Comparison of ENCODE assay signal across 6 cellular contexts in genomic region chrX:108376821-108377220, GRCh38.
DNase-seq lines count a peak whose midpoint lies in the region; ATAC-seq and TF ChIP-seq lines count a peak whose summit lies in the region.
"Not testable (repeated sequence)": the region's sequence is repeated elsewhere in the genome, so short reads cannot be mapped to it uniquely, and the experiment has no call there.

No MANE protein-coding gene starts in this region.

- H2BK20ac ChIP-seq in H9 (ENCODE audit: low read depth, low read length, poor library complexity, severe bottlenecking), result not testable (repeated sequence)

- POLR2A ChIA-PET in Caco-2 (lab: Charles Lee); WTC11 (lab: Charles Lee): not testable (repeated sequence)

- not testable (repeated sequence) for H4K5ac ChIP-seq in H9 (ENCODE audit: insufficient read length, low read depth, low read length)

- not testable (repeated sequence) for H2BK5ac ChIP-seq in H9 (ENCODE audit: insufficient read length, low read length)

- CTCF ChIA-PET in Caco-2 (lab: Charles Lee), result not testable (repeated sequence)
- CTCF ChIA-PET in WTC11 (lab: Charles Lee), result interaction anchor here (0.7 kb wide), 1 partner anchor 18 kb away, joined by 3 read pairs; no protein-coding TSS in a partner anchor

- not testable (repeated sequence) for H3K18ac ChIP-seq in H9 (ENCODE audit: insufficient read length, low read depth, low read length)

- H4K91ac ChIP-seq in H9 (ENCODE audit: insufficient read length, low read depth, low read length), result not testable (repeated sequence)

- not testable (repeated sequence) for H3K36me3 Mint-ChIP-seq in Caco-2 (ENCODE audit: insufficient read depth, unreplicated experiment); H9 (ENCODE audit: insufficient read depth in 1 of 3, low read depth in 3 of 3); WTC11; glutamatergic neuron (ENCODE audit: unreplicated experiment); nephron progenitor cell (ENCODE audit: low read depth)

- H3K27ac Mint-ChIP-seq in Caco-2 (ENCODE audit: unreplicated experiment), result peak overlapping the region; percentile 57
- peak overlapping the region; percentile 15 to 87 (median 40); a peak in 3 of 7 replicates for H3K27ac Mint-ChIP-seq in H9
- H3K27ac Mint-ChIP-seq in WTC11, result peak overlapping the region; percentile 33; the same call in 1 of the 2 replicates
- H3K27ac Mint-ChIP-seq in glutamatergic neuron (ENCODE audit: unreplicated experiment), result not testable (repeated sequence)
- H3K27ac Mint-ChIP-seq in nephron progenitor cell, result peak overlapping the region; percentile 32

- H3K9me3 ChIP-seq in Caco-2; H9 (ENCODE audit: control insufficient read depth, low read depth, low read length): not testable (repeated sequence)

- not testable (repeated sequence) for H3K4me3 ChIP-seq in Caco-2 (ENCODE audit: low read depth, low read length)

- H3K27ac ChIP-seq in H9 (ENCODE audit: insufficient read length, low read depth, low read length), result not testable (repeated sequence)

- peaks cover 41% of the 10 kb centered on the region for H3K4me1 ChIP-seq in Caco-2
- not testable (repeated sequence) for H3K4me1 ChIP-seq in H9 (ENCODE audit: insufficient read depth, low read length)

- no CpG with 5 or more reads among the region's 11 CpGs for WGBS in H9 (ENCODE audit: extremely low coverage, insufficient read length, low lambda C conversion rate)

- H2AFZ ChIP-seq in H9 (ENCODE audit: low read length), result not testable (repeated sequence)

- not testable (repeated sequence) for H4K8ac ChIP-seq in H9 (replicated peaks; ENCODE audit: insufficient read length, low read depth, low read length)

- not testable (repeated sequence) for TF ChIP-seq CTCF in Caco-2 (IDR thresholded peaks at IDR 0.05; ENCODE audit: insufficient read depth in 1 of 2, low read depth in 1 of 2, low read length in 1 of 2, severe bottlenecking in 1 of 2, unreplicated experiment in 1 of 2); H9 (conservative IDR thresholded peaks at IDR 0.05); WTC11 (IDR thresholded peaks at IDR 0.05); glutamatergic neuron (IDR thresholded peaks at IDR 0.05; ENCODE audit: partially characterized antibody, unreplicated experiment); nephron progenitor cell (IDR thresholded peaks at IDR 0.05)

- not testable (repeated sequence) for H3K23ac ChIP-seq in H9 (ENCODE audit: insufficient read length, low read depth, low read length)

- not testable (repeated sequence) for H3K23me2 ChIP-seq in H9 (ENCODE audit: insufficient read length, low read depth, low read length, poor library complexity, severe bottlenecking)

- intact Hi-C loops in Caco-2 (cut with micrococcal nuclease; ENCODE audit: unreplicated experiment), result not testable (repeated sequence)

- not testable (repeated sequence) for H3K27me3 ChIP-seq in Caco-2 (replicated peaks; ENCODE audit: control insufficient read depth, insufficient read depth, low read length); H9 (ENCODE audit: insufficient read depth, low read length)

- not testable (repeated sequence) for H3K4ac ChIP-seq in H9 (ENCODE audit: low read depth, low read length)

- H3K79me2 ChIP-seq in H9 (ENCODE audit: insufficient read depth, low read length), result not testable (repeated sequence)

- not testable (repeated sequence) for H4K20me1 ChIP-seq in H9 (ENCODE audit: control insufficient read depth, insufficient read depth, insufficient read length)

- not testable (repeated sequence) for H2BK120ac ChIP-seq in H9 (ENCODE audit: low read depth, low read length, poor library complexity, severe bottlenecking)

- BruUV-seq in Caco-2 (replicated peaks; lab: Mats Ljungman, UMichigan), result not testable (repeated sequence)

- not testable (repeated sequence) for H3K4me2 ChIP-seq in H9 (ENCODE audit: insufficient read depth, insufficient read length, low read length)

- not testable (repeated sequence) for H3K36me3 ChIP-seq in Caco-2 (ENCODE audit: control insufficient read depth, insufficient read depth, low read length)

- not testable (repeated sequence) for H3K27me3 Mint-ChIP-seq in Caco-2 (ENCODE audit: insufficient read depth, unreplicated experiment); H9 (ENCODE audit: low read depth); WTC11 (ENCODE audit: low read depth); glutamatergic neuron (ENCODE audit: unreplicated experiment); nephron progenitor cell (ENCODE audit: low read depth, poor library complexity)

- ATAC-seq in WTC11, result not testable (repeated sequence)

- DNase-seq in Caco-2 (peak in 1 of 2 experiments; percentile 3), NCI-H146 (lab: John Stamatoyannopoulos, UW) (peak; percentile 36), glutamatergic neuron (peak; percentile 16)
- DNase-seq in H9; WTC11 (ENCODE audit: low spot score); nephron progenitor cell: not testable (repeated sequence)

- not testable (repeated sequence) for H2AK5ac ChIP-seq in H9 (ENCODE audit: insufficient read length, low read length)

- H3K56ac ChIP-seq in H9 (ENCODE audit: insufficient read length, low read depth, low read length), result not testable (repeated sequence)

- not testable (repeated sequence) for H3K9ac ChIP-seq in H9 (ENCODE audit: extremely low read depth, insufficient read length, low read length)

- H3K4me1 Mint-ChIP-seq in Caco-2 (ENCODE audit: low read depth, unreplicated experiment) (peaks cover 17% of the 10 kb centered on the region), H9 (peaks cover 44 to 49% of the 10 kb centered on the region in 2 experiments), WTC11 (peaks cover 40% of the 10 kb centered on the region), nephron progenitor cell (peaks cover 48% of the 10 kb centered on the region)
- H3K4me1 Mint-ChIP-seq in glutamatergic neuron (ENCODE audit: low read depth, unreplicated experiment), result not testable (repeated sequence)

- H3K4me3 Mint-ChIP-seq in Caco-2 (ENCODE audit: unreplicated experiment), result peak overlapping the region; percentile 64
- peak overlapping the region in 1 of 2 experiments; percentile 8; a peak in 1 of 5 replicates for H3K4me3 Mint-ChIP-seq in H9
- not testable (repeated sequence) for H3K4me3 Mint-ChIP-seq in WTC11; glutamatergic neuron (ENCODE audit: unreplicated experiment); nephron progenitor cell

- not testable (repeated sequence) for H2BK12ac ChIP-seq in H9 (ENCODE audit: insufficient read length, low read depth, low read length)

- not testable (repeated sequence) for H3K79me1 ChIP-seq in H9 (ENCODE audit: insufficient read depth, low read depth, low read length, poor library complexity, severe bottlenecking)

- not testable (repeated sequence) for H2BK15ac ChIP-seq in H9 (ENCODE audit: low read depth, low read length)

- H3T11ph ChIP-seq in H9 (ENCODE audit: low read length), result not testable (repeated sequence)

- H3K14ac ChIP-seq in H9 (ENCODE audit: insufficient read depth, low read length), result not testable (repeated sequence)

- H3K9me3 Mint-ChIP-seq in Caco-2 (ENCODE audit: unreplicated experiment); H9; WTC11; glutamatergic neuron (ENCODE audit: unreplicated experiment); nephron progenitor cell: not testable (repeated sequence)
